8 cellular contexts compared by ENCODE assay signal in genomic region chrX:10158279-10158939, GRCh38.
DNase-seq lines count a peak whose midpoint lies in the region; ATAC-seq and TF ChIP-seq lines count a peak whose summit lies in the region.

No MANE protein-coding gene starts in this region.

- H3K4me1 Mint-ChIP-seq in activated naive CD8-positive, alpha-beta T cell treated with anti-CD3 and anti-CD28 coated beads, Interleukin-2, amount 50 U/mL, for 24 hours: peaks cover 23% of the 10 kb centered on the region

- H3K9me3 ChIP-seq in iPS-18c (ENCODE audit: control insufficient read depth, insufficient read depth, low read length) (peaks cover 7% of the 10 kb centered on the region), subcutaneous abdominal adipose tissue (ENCODE audit: control insufficient read depth in 5 of 5, low read length in 5 of 5) (no peaks in the 10 kb centered on the region)

- no peaks in the 10 kb centered on the region for H3K9me3 Mint-ChIP-seq in activated naive CD8-positive, alpha-beta T cell treated with anti-CD3 and anti-CD28 coated beads, Interleukin-2, amount 50 U/mL, for 24 hours

- no peak overlapping the region for H3K27ac Mint-ChIP-seq in activated naive CD8-positive, alpha-beta T cell treated with anti-CD3 and anti-CD28 coated beads, Interleukin-2, amount 50 U/mL, for 24 hours

- no peak overlapping the region for H3K4me3 Mint-ChIP-seq in activated naive CD8-positive, alpha-beta T cell treated with anti-CD3 and anti-CD28 coated beads, Interleukin-2, amount 50 U/mL, for 24 hours

- H3K36me3 ChIP-seq in subcutaneous abdominal adipose tissue (ENCODE audit: control insufficient read depth in 5 of 5, insufficient read depth in 5 of 5, low read length in 5 of 5): no peaks in the 10 kb centered on the region

- H3K36me3 Mint-ChIP-seq in activated naive CD8-positive, alpha-beta T cell treated with anti-CD3 and anti-CD28 coated beads, Interleukin-2, amount 50 U/mL, for 24 hours (ENCODE audit: low read depth): no peaks in the 10 kb centered on the region

- H3K9ac ChIP-seq in subcutaneous abdominal adipose tissue (ENCODE audit: low read length in 5 of 5): peak overlapping the region in 2 of 5 donors; percentile 22 to 25

- ATAC-seq in HG03565 (IDR thresholded peaks at IDR 0.05; ENCODE audit: unreplicated experiment) (peak; percentile 65), HG03097 (IDR thresholded peaks at IDR 0.05; ENCODE audit: low FRiP score, unreplicated experiment) (no peak)
- no peak for ATAC-seq in activated naive CD8-positive, alpha-beta T cell treated with anti-CD3 and anti-CD28 coated beads, Interleukin-2, amount 50 U/mL, for 24 hours

- peaks cover 0 to 26% (median 12%) of the 10 kb centered on the region in 5 donors for H3K27me3 ChIP-seq in subcutaneous abdominal adipose tissue (ENCODE audit: control insufficient read depth in 5 of 5, insufficient read depth in 4 of 5, low read length in 5 of 5)

- no peak overlapping the region for H3K27ac ChIP-seq in subcutaneous abdominal adipose tissue (ENCODE audit: low read depth, low read length)

- H3K27me3 Mint-ChIP-seq in activated naive CD8-positive, alpha-beta T cell treated with anti-CD3 and anti-CD28 coated beads, Interleukin-2, amount 50 U/mL, for 24 hours: peaks cover 42% of the 10 kb centered on the region

- DNase-seq in activated naive CD8-positive, alpha-beta T cell treated with anti-CD3 and anti-CD28 coated beads, Interleukin-2, amount 50 U/mL, for 24 hours: peak; percentile 22
- DNase-seq in activated gamma-delta T cell treated with Interleukin-2 at 50 U/mL for 16 hours: no peak
- no peak for DNase-seq in SKM-1 (lab: John Stamatoyannopoulos, UW; ENCODE audit: unreplicated experiment)

- no peak for TF ChIP-seq CTCF in GM12875 (IDR thresholded peaks at IDR 0.05; ENCODE audit: borderline replicate concordance, insufficient read depth, low read depth, low read length)

- H3K4me3 ChIP-seq in GM12875 (ENCODE audit: low read depth, low read length) (peak overlapping the region; percentile 21), iPS-18c (ENCODE audit: insufficient read depth, low read depth, low read length) (peak overlapping the region; percentile 11; the same call in 1 of the 2 replicates), subcutaneous abdominal adipose tissue (ENCODE audit: low read depth in 1 of 5, low read length in 5 of 5) (peak overlapping the region in 3 of 5 donors; percentile 18 to 39 (median 37))

- peaks cover 0 to 13% (median 10%) of the 10 kb centered on the region in 5 donors for H3K4me1 ChIP-seq in subcutaneous abdominal adipose tissue (ENCODE audit: control insufficient read depth in 5 of 5, insufficient read depth in 5 of 5, low read length in 5 of 5)
